Comparison of ENCODE assay signal across 1 cellular context in genomic region chr2:203786912-203787311, GRCh38.
TF ChIP-seq lines count a peak whose summit lies in the region.

No MANE protein-coding gene starts in this region.

TF ChIP-seq in K562, 482 proteins besides CTCF, POLR2A, EP300 and RAD21 (continued from another document):
- TF ChIP-seq FOXO4 (CRISPR knock-in tag; IDR thresholded peaks at IDR 0.05) = no peak
- no peak for TF ChIP-seq TSC22D4 (tag; IDR thresholded peaks at IDR 0.05)
- no peak for TF ChIP-seq ZNF589 (CRISPR knock-in tag; IDR thresholded peaks at IDR 0.05; ENCODE audit: low read depth)
- TF ChIP-seq CEBPB (tag; IDR thresholded peaks at IDR 0.05) = peak; percentile 51
- TF ChIP-seq TFAM (CRISPR knock-in tag; conservative IDR thresholded peaks at IDR 0.05) = no peak
- TF ChIP-seq ZBTB43 (CRISPR knock-in tag; IDR thresholded peaks at IDR 0.05) = no peak
